ENCODE assay signal across 33 cellular contexts in genomic region chr13:72763411-72763810, GRCh38. TPM values are rescaled to one million over a fixed set of nuclear protein-coding genes. Genes with fewer than 3 reads are reported as not detected.
"Had no signal": no experiment of that assay in that cellular context is flagged by ENCODE, and none has a peak within 500 bp of the region (broad histone marks: within the 10 kb centered on the region; RNA-seq: fewer than 3 reads in every experiment).

No MANE protein-coding gene starts in this region.

- H3K27ac ChIP-seq: brain microvascular endothelial cell, pancreas, prostate gland, sigmoid colon, transverse colon, WERI-Rb-1 had no signal

- H3K27me3 ChIP-seq: ascending aorta, brain microvascular endothelial cell, pancreas, sigmoid colon, transverse colon had no signal

- H3K27me3 Mint-ChIP-seq: activated CD4-positive, alpha-beta memory T cell treated with anti-CD3 and anti-CD28 coated beads for 36 hours; activated CD4-positive, alpha-beta T cell treated with anti-CD3 and anti-CD28 coated beads, Interleukin-2, amount 10 ng/mL, durations not matched to agents 24 days and 14 days; activated naive CD8-positive, alpha-beta T cell treated with anti-CD3 and anti-CD28 coated beads for 36 hours; memory B cell; naive thymus-derived CD4-positive, alpha-beta T cell; stimulated activated memory B cell treated with anti-CD40 and anti-IgM and Interleukin-4, amounts not matched to agents 10 μg/mL and 1 μg/mL and 100 μg/mL, for 72 hours; stimulated activated naive CD8-positive, alpha-beta T cell treated with anti-CD3 and anti-CD28 coated beads, Interleukin-15, amount 100 ng/mL, for 72 hours had no signal

- H3K4me3 ChIP-seq: ascending aorta, pancreas, prostate gland, sigmoid colon, transverse colon had no signal

- DNase-seq: activated CD4-positive, alpha-beta memory T cell treated with anti-CD3 and anti-CD28 coated beads for 36 hours; activated CD4-positive, alpha-beta T cell treated with anti-CD3 and anti-CD28 coated beads, Interleukin-2, amount 10 ng/mL, durations not matched to agents 24 days and 14 days; activated CD8-positive, alpha-beta memory T cell treated with anti-CD3 and anti-CD28 coated beads, Interleukin-2, amount 50 U/mL, for 4 hours; activated effector memory CD4-positive, alpha-beta T cell treated with anti-CD3 and anti-CD28 coated beads, Interleukin-2, amount 50 U/mL, for 16 hours; activated naive CD4-positive, alpha-beta T cell treated with anti-CD3 and anti-CD28 coated beads for 36 hours; activated naive CD8-positive, alpha-beta T cell treated with anti-CD3 and anti-CD28 coated beads for 36 hours; activated T-cell treated with anti-CD3 and anti-CD28 coated beads, Interleukin-2, amount 50 U/mL, for 1 hour; brain microvascular endothelial cell; caudate nucleus; dermis blood vessel endothelial cell; effector memory CD4-positive, alpha-beta T cell; erythroblast; foreskin melanocyte; left colon; midbrain; naive thymus-derived CD4-positive, alpha-beta T cell; pancreas; retina; sigmoid colon; small intestine; stimulated activated CD4-positive, alpha-beta T cell treated with anti-CD3 and anti-CD28 coated beads, Interleukin-1b, Interleukin-23, amount 100 ng/mL, for 48 hours; stimulated activated CD4-positive, alpha-beta T cell treated with anti-CD3 and anti-CD28 coated beads, Interleukin-4, amount 100 ng/mL, for 4 hours; stimulated activated CD8-positive, alpha-beta memory T cell treated with anti-CD3 and anti-CD28 coated beads, Interleukin-4, amount 100 ng/mL, for 48 hours; stimulated activated naive CD8-positive, alpha-beta T cell treated with anti-CD3 and anti-CD28 coated beads, Interleukin-15, amount 100 ng/mL, for 72 hours; T1000; transverse colon; WERI-Rb-1 had no signal

- H3K9me3 ChIP-seq: ascending aorta, pancreas, prostate gland, sigmoid colon, transverse colon had no signal

- H3K4me3 Mint-ChIP-seq: activated CD4-positive, alpha-beta memory T cell treated with anti-CD3 and anti-CD28 coated beads for 36 hours; activated CD4-positive, alpha-beta T cell treated with anti-CD3 and anti-CD28 coated beads, Interleukin-2, amount 10 ng/mL, durations not matched to agents 24 days and 14 days; activated naive CD4-positive, alpha-beta T cell treated with anti-CD3 and anti-CD28 coated beads for 36 hours; activated naive CD8-positive, alpha-beta T cell treated with anti-CD3 and anti-CD28 coated beads for 36 hours; activated T-helper 1 cell treated with anti-CD3 and anti-CD28 coated beads, Interleukin-12 subunit alpha, Interleukin-12 subunit beta, Interleukin-2, Interleukin-4 antibody, amounts not matched to agents 30 ng/mL and 10 ng/mL and 1 ng/mL, durations not matched to agents 14 hours and 24 hours and 36 hours; memory B cell; naive thymus-derived CD4-positive, alpha-beta T cell; stimulated activated memory B cell treated with anti-CD40 and anti-IgM and Interleukin-4, amounts not matched to agents 10 μg/mL and 1 μg/mL and 100 μg/mL, for 72 hours; stimulated activated naive CD8-positive, alpha-beta T cell treated with anti-CD3 and anti-CD28 coated beads, Interleukin-15, amount 100 ng/mL, for 72 hours had no signal

- H3K4me1 ChIP-seq: pancreas, prostate gland, sigmoid colon, transverse colon had no signal

- H3K4me1 Mint-ChIP-seq: memory B cell; stimulated activated memory B cell treated with anti-CD40 and anti-IgM and Interleukin-4, amounts not matched to agents 10 μg/mL and 1 μg/mL and 100 μg/mL, for 72 hours; stimulated activated naive CD8-positive, alpha-beta T cell treated with anti-CD3 and anti-CD28 coated beads, Interleukin-15, amount 100 ng/mL, for 72 hours had no signal

- ATAC-seq: activated CD4-positive, CD25-positive, alpha-beta regulatory T cell treated with anti-CD3 and anti-CD28 coated beads, Interleukin-2, amount 50 U/mL, for 24 hours; left colon; naive thymus-derived CD4-positive, alpha-beta T cell; pancreas; stimulated activated memory B cell treated with anti-CD40 and anti-IgM and Interleukin-4, amounts not matched to agents 10 μg/mL and 1 μg/mL and 100 μg/mL, for 72 hours; stimulated activated naive CD8-positive, alpha-beta T cell treated with anti-CD3 and anti-CD28 coated beads, Interleukin-15, amount 100 ng/mL, for 72 hours had no signal

- H3K9me3 Mint-ChIP-seq: activated CD4-positive, alpha-beta memory T cell treated with anti-CD3 and anti-CD28 coated beads for 36 hours; activated CD4-positive, alpha-beta T cell treated with anti-CD3 and anti-CD28 coated beads, Interleukin-2, amount 10 ng/mL, durations not matched to agents 24 days and 14 days; activated naive CD4-positive, alpha-beta T cell treated with anti-CD3 and anti-CD28 coated beads for 36 hours; activated naive CD8-positive, alpha-beta T cell treated with anti-CD3 and anti-CD28 coated beads for 36 hours; activated T-helper 1 cell treated with anti-CD3 and anti-CD28 coated beads, Interleukin-12 subunit alpha, Interleukin-12 subunit beta, Interleukin-2, Interleukin-4 antibody, amounts not matched to agents 30 ng/mL and 10 ng/mL and 1 ng/mL, durations not matched to agents 14 hours and 24 hours and 36 hours; memory B cell; naive thymus-derived CD4-positive, alpha-beta T cell; stimulated activated memory B cell treated with anti-CD40 and anti-IgM and Interleukin-4, amounts not matched to agents 10 μg/mL and 1 μg/mL and 100 μg/mL, for 72 hours; stimulated activated naive CD8-positive, alpha-beta T cell treated with anti-CD3 and anti-CD28 coated beads, Interleukin-15, amount 100 ng/mL, for 72 hours had no signal

- H3K27ac Mint-ChIP-seq: activated CD4-positive, alpha-beta memory T cell treated with anti-CD3 and anti-CD28 coated beads for 36 hours; activated CD4-positive, alpha-beta T cell treated with anti-CD3 and anti-CD28 coated beads, Interleukin-2, amount 10 ng/mL, durations not matched to agents 24 days and 14 days; activated naive CD4-positive, alpha-beta T cell treated with anti-CD3 and anti-CD28 coated beads for 36 hours; activated naive CD8-positive, alpha-beta T cell treated with anti-CD3 and anti-CD28 coated beads for 36 hours; activated T-helper 1 cell treated with anti-CD3 and anti-CD28 coated beads, Interleukin-12 subunit alpha, Interleukin-12 subunit beta, Interleukin-2, Interleukin-4 antibody, amounts not matched to agents 30 ng/mL and 10 ng/mL and 1 ng/mL, durations not matched to agents 14 hours and 24 hours and 36 hours; memory B cell; stimulated activated memory B cell treated with anti-CD40 and anti-IgM and Interleukin-4, amounts not matched to agents 10 μg/mL and 1 μg/mL and 100 μg/mL, for 72 hours had no signal

RNA-seq across cellular contexts. Expression of gene BORA, which starts 35.7 kb away (rescaled TPM):
- total RNA-seq: ascending aorta had no signal
